Comparison of ENCODE assay signal across 6 cellular contexts in the genomic region with DNA sequence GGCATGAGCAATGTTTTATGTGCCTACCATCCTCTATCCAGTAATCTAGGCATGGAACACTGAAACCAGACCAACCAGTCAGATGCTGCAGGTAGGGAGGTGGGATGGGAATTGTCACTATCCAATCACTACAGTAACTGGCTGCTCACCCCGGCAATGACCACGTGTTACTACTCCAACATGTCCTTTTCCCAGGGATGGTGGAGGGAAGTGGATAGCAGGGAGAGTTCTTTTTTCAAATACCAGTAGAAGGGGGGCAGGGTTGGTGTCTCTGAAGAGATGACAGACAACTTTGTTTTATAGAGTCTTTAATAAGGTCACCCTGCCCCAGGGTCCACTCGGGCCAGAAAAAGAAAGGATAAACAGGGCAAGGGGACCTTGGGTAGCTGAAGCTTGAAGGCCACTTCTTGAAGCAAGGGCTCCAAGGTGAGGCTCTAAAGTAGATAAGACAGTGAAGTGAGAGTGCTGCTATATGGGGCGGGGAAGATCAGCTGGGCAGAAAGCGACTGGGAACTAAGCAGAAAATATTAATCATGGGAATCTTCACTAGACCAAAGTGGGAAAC. TPM values are rescaled to one million over a fixed set of nuclear protein-coding genes. Genes with fewer than 3 reads are reported as not detected.
DNase-seq lines count a peak whose midpoint lies in the region; ATAC-seq and TF ChIP-seq lines count a peak whose summit lies in the region.

No MANE protein-coding gene starts in this region.

- H3K27me3 ChIP-seq in right cardiac atrium (ENCODE audit: control insufficient read depth, insufficient read depth) (no peaks in the 10 kb centered on the region), upper lobe of right lung (no peaks in the 10 kb centered on the region)

- peak overlapping the region; percentile 90 for H3K27ac Mint-ChIP-seq in activated naive CD4-positive, alpha-beta T cell treated with anti-CD3 and anti-CD28 coated beads for 36 hours

- CTCF ChIA-PET in activated naive CD4-positive, alpha-beta T cell treated with anti-CD3 and anti-CD28 coated beads for 36 hours (lab: Charles Lee) = interaction anchor here (0.7 to 3.6 kb wide), 14 partner anchors 9 to 249 kb away, joined by 3 to 16 read pairs (median 7); partner anchors contain the start of genes ACIN1, AJUBA, C14orf119 and CDH24

- H3K27ac ChIP-seq in right cardiac atrium (ENCODE audit: low read length) (peak overlapping the region; percentile 65), upper lobe of right lung (peak overlapping the region; percentile 74)

- DNase-seq in activated naive CD4-positive, alpha-beta T cell treated with anti-CD3 and anti-CD28 coated beads for 36 hours = no peak
- DNase-seq in activated naive CD4-positive, alpha-beta T cell treated with anti-CD3 and anti-CD28 coated beads, Interleukin-2, amount 50 U/mL, for 16 hours = no peak
- DNase-seq in right cardiac atrium = peak in 2 of 3 donors; percentile 18 to 30
- no peak for DNase-seq in upper lobe of right lung
- no peak for DNase-seq in activated gamma-delta T cell (lab: John Stamatoyannopoulos, UW)
- no peak for DNase-seq in COR-L47 (lab: John Stamatoyannopoulos, UW)

- TF ChIP-seq CTCF in upper lobe of right lung (IDR thresholded peaks at IDR 0.05) = no peak

- ATAC-seq in right cardiac atrium (peak in 1 of 2 donors; percentile 6), upper lobe of right lung (no peak)

- H3K9me3 ChIP-seq in right cardiac atrium (ENCODE audit: control insufficient read depth, low read length) (no peaks in the 10 kb centered on the region), upper lobe of right lung (no peaks in the 10 kb centered on the region)

- H3K36me3 Mint-ChIP-seq in activated naive CD4-positive, alpha-beta T cell treated with anti-CD3 and anti-CD28 coated beads for 36 hours (ENCODE audit: low read depth) = peaks cover 29% of the 10 kb centered on the region

- H3K4me3 ChIP-seq in right cardiac atrium (ENCODE audit: low read length) (no peak overlapping the region), upper lobe of right lung (peak overlapping the region; percentile 71)

- peaks cover 36% of the 10 kb centered on the region for H3K4me1 Mint-ChIP-seq in activated naive CD4-positive, alpha-beta T cell treated with anti-CD3 and anti-CD28 coated beads for 36 hours (ENCODE audit: low read depth)

- H3K36me3 ChIP-seq in upper lobe of right lung = peaks cover 72% of the 10 kb centered on the region

- peak overlapping the region; percentile 96 for H3K4me3 Mint-ChIP-seq in activated naive CD4-positive, alpha-beta T cell treated with anti-CD3 and anti-CD28 coated beads for 36 hours

- WGBS in right cardiac atrium = 40% methylated on average over 5 of the region's 5 CpGs

- intact Hi-C loops in activated naive CD4-positive, alpha-beta T cell treated with anti-CD3 and anti-CD28 coated beads for 36 hours (cut with micrococcal nuclease) = loop anchor here (1.0 to 5.0 kb wide), 7 partner anchors 23 to 249 kb away; partner anchors contain the start of genes ACIN1, C14orf119, HOMEZ and PABPN1
- intact Hi-C loops in right cardiac atrium (cut with DNase I) (no loop called here), upper lobe of right lung (cut with DNase I) (no loop called here)

- no peaks in the 10 kb centered on the region for H3K9me3 Mint-ChIP-seq in activated naive CD4-positive, alpha-beta T cell treated with anti-CD3 and anti-CD28 coated beads for 36 hours

- H3K27me3 Mint-ChIP-seq in activated naive CD4-positive, alpha-beta T cell treated with anti-CD3 and anti-CD28 coated beads for 36 hours (ENCODE audit: low read depth) = no peaks in the 10 kb centered on the region

- H3K4me1 ChIP-seq in right cardiac atrium (ENCODE audit: control insufficient read depth, insufficient read depth, low read length) (peaks cover 4% of the 10 kb centered on the region), upper lobe of right lung (peaks cover 35% of the 10 kb centered on the region)

RNA-seq across cellular contexts. Expression of gene CDH24, which starts 14.7 kb away (rescaled TPM):
- 1 to 10 TPM; 1.3 to 1.4 TPM for total RNA-seq in activated naive CD4-positive, alpha-beta T cell treated with anti-CD3 and anti-CD28 coated beads for 36 hours
- total RNA-seq in right cardiac atrium (1 to 10 TPM in 3 of 4 donors, under 1 TPM in 1; 0.95 to 2.3 (median 2.2) TPM), upper lobe of right lung (7.8 TPM)
- 2.5 TPM for polyA plus RNA-seq in right cardiac atrium

RNA-seq across cellular contexts. Expression of gene ACIN1, which starts 22.9 kb away (rescaled TPM):
- total RNA-seq in activated naive CD4-positive, alpha-beta T cell treated with anti-CD3 and anti-CD28 coated beads for 36 hours = 100 to 1,000 TPM; 152 to 156 TPM
- total RNA-seq in right cardiac atrium (10 to 100 TPM; 78.9 to 87.8 (median 84.8) TPM), upper lobe of right lung (161 TPM)
- polyA plus RNA-seq in right cardiac atrium = 67.1 TPM

RNA-seq across cellular contexts. Expression of gene C14orf119, which starts 23.2 kb away (rescaled TPM):
- total RNA-seq in activated naive CD4-positive, alpha-beta T cell treated with anti-CD3 and anti-CD28 coated beads for 36 hours = 10 to 100 TPM; 39.8 to 44.2 TPM
- 10 to 100 TPM; 30.2 to 43.9 (median 41.2) TPM for total RNA-seq in right cardiac atrium
- polyA plus RNA-seq in right cardiac atrium = 27.3 TPM
- 55.3 TPM for total RNA-seq in upper lobe of right lung

RNA-seq across cellular contexts. Expression of gene PSMB11, which starts 30.0 kb away (rescaled TPM):
- not detected for total RNA-seq in activated naive CD4-positive, alpha-beta T cell treated with anti-CD3 and anti-CD28 coated beads for 36 hours
- total RNA-seq in right cardiac atrium (not detected), upper lobe of right lung (not detected)
- polyA plus RNA-seq in right cardiac atrium = not detected

RNA-seq across cellular contexts. Expression of gene CIROP, which starts 32.7 kb away (rescaled TPM):
- not detected for total RNA-seq in activated naive CD4-positive, alpha-beta T cell treated with anti-CD3 and anti-CD28 coated beads for 36 hours
- total RNA-seq in right cardiac atrium = not detected
- not detected for polyA plus RNA-seq in right cardiac atrium
- not detected for total RNA-seq in upper lobe of right lung

Comparison
In these comparisons a context has a peak if more than half of its experiments do, and no peak if none do; other contexts are left out.
1. DNase-seq: peak in right cardiac atrium (2 of 3); none in activated naive CD4-positive, alpha-beta T cell treated with anti-CD3 and anti-CD28 coated beads for 36 hours (single experiment), activated naive CD4-positive, alpha-beta T cell treated with anti-CD3 and anti-CD28 coated beads, Interleukin-2, amount 50 U/mL, for 16 hours (single experiment), upper lobe of right lung (single experiment), activated gamma-delta T cell (single experiment) and COR-L47 (single experiment).